ENCODE assay signal across 1 cellular context in the genomic region with DNA sequence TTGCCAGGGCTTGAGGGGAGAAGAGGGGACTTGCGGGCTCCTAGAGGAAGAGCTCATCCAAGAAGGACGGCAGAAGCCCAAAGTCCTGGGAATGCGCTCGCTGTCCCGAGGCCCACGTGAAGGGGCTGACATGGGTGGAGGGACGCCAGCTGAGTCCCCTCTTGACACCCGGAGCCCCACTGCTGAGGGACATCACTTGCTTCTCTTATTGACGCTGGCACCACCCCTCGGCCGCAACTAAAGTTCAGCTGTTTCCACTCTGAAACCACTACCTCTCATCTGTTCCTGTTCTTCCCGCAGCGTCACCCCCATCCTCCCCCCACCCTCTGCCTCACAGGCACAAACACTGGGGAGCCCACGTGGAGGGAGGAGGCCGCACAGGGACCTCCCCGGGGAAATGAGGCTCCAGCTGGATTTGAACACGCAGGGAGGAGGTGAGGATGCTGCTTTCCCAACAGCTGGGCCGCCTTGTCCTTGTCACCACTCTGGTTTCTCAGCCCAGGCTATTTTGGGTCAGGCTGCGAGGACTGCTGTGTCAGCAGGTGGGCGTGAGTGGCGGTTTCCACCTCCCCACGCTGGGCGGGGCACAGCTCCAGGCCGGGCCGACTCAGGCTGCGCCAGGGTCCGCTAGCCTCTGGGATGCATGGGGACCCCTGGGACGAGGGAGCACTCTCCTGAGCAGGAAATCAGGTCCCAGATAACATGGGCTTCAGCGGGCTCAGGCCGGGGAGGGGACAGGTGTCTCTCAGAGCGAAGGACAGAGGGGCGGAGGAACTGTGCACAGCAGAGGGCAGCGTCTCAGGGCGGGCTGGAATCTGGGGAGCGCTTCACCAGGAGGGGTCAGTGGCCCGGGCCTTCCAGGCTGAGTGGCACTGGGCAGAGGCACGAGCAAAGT.
TF ChIP-seq lines count a peak whose summit lies in the region.

No MANE protein-coding gene starts in this region.

TF ChIP-seq in K562, 482 proteins besides CTCF, POLR2A, EP300 and RAD21 (continued from another document):
- TF ChIP-seq MCM5 (IDR thresholded peaks at IDR 0.05; ENCODE audit: low read depth) (no peak), MAFK (IDR thresholded peaks at IDR 0.05; ENCODE audit: low read length) (0 out of 2 replicates have a peak, but pooled peaks have one; percentile 16), ZNF316 (IDR thresholded peaks at IDR 0.05) (peak; percentile 64), ZNF140 (CRISPR knock-in tag; IDR thresholded peaks at IDR 0.05) (no peak)
